Comparison of ENCODE assay signal across 1 cellular context in genomic region chr1:201792534-201793305, GRCh38.
TF ChIP-seq lines count a peak whose summit lies in the region.

No MANE protein-coding gene starts in this region.

TF ChIP-seq in H1, 55 proteins besides CTCF, POLR2A, EP300 and RAD21:
- TF ChIP-seq FOSL1 (IDR thresholded peaks at IDR 0.05; ENCODE audit: insufficient read depth, low read depth, low read length): no peak
- TF ChIP-seq CREB1 (IDR thresholded peaks at IDR 0.05): no peak
- no peak for TF ChIP-seq KDM4A (IDR thresholded peaks at IDR 0.05; ENCODE audit: low read depth, low read length, severe bottlenecking)
- no peak for TF ChIP-seq SP4 (IDR thresholded peaks at IDR 0.05; ENCODE audit: low read length)
- TF ChIP-seq SP2 (IDR thresholded peaks at IDR 0.05; ENCODE audit: low read length): no peak
- no peak for TF ChIP-seq ASH2L (IDR thresholded peaks at IDR 0.05; ENCODE audit: low read length)
- TF ChIP-seq SIRT6 (IDR thresholded peaks at IDR 0.05; ENCODE audit: low read length): no peak
- TF ChIP-seq YY1 (IDR thresholded peaks at IDR 0.05; ENCODE audit: low read depth, low read length): no peak
- no peak for TF ChIP-seq RFX5 (IDR thresholded peaks at IDR 0.05; ENCODE audit: borderline replicate concordance, low read depth, low read length)
- no peak for TF ChIP-seq CEBPB (IDR thresholded peaks at IDR 0.05; ENCODE audit: low read depth, low read length)
- no peak for TF ChIP-seq EGR1 (IDR thresholded peaks at IDR 0.05; ENCODE audit: borderline replicate concordance, low read depth, low read length)
- TF ChIP-seq TCF12 (IDR thresholded peaks at IDR 0.05; ENCODE audit: low read depth, low read length): no peak
- TF ChIP-seq SIN3A (conservative IDR thresholded peaks at IDR 0.05 in 1 of 2, IDR thresholded peaks at IDR 0.05 in 1 of 2; ENCODE audit: low read depth in 1 of 2, low read length in 2 of 2): peak in 1 of 2 experiments; percentile 40; a peak in 1 of 4 replicates
- TF ChIP-seq MAFK (IDR thresholded peaks at IDR 0.05; ENCODE audit: low read depth, low read length): no peak
- peak; percentile 64; the same call in 1 of the 2 replicates for TF ChIP-seq TEAD4 (IDR thresholded peaks at IDR 0.05; ENCODE audit: low read depth, low read length)
- no peak for TF ChIP-seq SIX5 (IDR thresholded peaks at IDR 0.05; ENCODE audit: low read depth, low read length)
- TF ChIP-seq, protein P1, sequence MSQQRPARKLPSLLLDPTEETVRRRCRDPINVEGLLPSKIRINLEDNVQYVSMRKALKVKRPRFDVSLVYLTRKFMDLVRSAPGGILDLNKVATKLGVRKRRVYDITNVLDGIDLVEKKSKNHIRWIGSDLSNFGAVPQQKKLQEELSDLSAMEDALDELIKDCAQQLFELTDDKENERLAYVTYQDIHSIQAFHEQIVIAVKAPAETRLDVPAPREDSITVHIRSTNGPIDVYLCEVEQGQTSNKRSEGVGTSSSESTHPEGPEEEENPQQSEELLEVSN (IDR thresholded peaks at IDR 0.05): no peak
- no peak for TF ChIP-seq EZH2 (IDR thresholded peaks at IDR 0.05; ENCODE audit: low read depth, low read length, severe bottlenecking)
- no peak for TF ChIP-seq JUND (IDR thresholded peaks at IDR 0.05; ENCODE audit: low read length)
- TF ChIP-seq SRF (IDR thresholded peaks at IDR 0.05; ENCODE audit: low read depth, low read length): no peak
- no peak for TF ChIP-seq NRF1 (IDR thresholded peaks at IDR 0.05; ENCODE audit: low read depth, low read length)
- no peak for TF ChIP-seq BRCA1 (IDR thresholded peaks at IDR 0.05; ENCODE audit: low read depth, low read length)
- no peak for TF ChIP-seq POLR2AphosphoS5 (IDR thresholded peaks at IDR 0.05; ENCODE audit: low read depth, low read length)
- no peak for TF ChIP-seq KDM5A (IDR thresholded peaks at IDR 0.05; ENCODE audit: low read length)
- TF ChIP-seq CHD1 (IDR thresholded peaks at IDR 0.05; ENCODE audit: low read depth, low read length): no peak
- no peak for TF ChIP-seq KDM1A (IDR thresholded peaks at IDR 0.05; ENCODE audit: borderline replicate concordance, low read length)
- no peak for TF ChIP-seq RNF2 (IDR thresholded peaks at IDR 0.05; ENCODE audit: borderline replicate concordance, low read depth, low read length, missing control alignments, poor library complexity, severe bottlenecking)
- TF ChIP-seq, protein P2, sequence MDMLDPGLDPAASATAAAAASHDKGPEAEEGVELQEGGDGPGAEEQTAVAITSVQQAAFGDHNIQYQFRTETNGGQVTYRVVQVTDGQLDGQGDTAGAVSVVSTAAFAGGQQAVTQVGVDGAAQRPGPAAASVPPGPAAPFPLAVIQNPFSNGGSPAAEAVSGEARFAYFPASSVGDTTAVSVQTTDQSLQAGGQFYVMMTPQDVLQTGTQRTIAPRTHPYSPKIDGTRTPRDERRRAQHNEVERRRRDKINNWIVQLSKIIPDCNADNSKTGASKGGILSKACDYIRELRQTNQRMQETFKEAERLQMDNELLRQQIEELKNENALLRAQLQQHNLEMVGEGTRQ (IDR thresholded peaks at IDR 0.05; ENCODE audit: low read length): no peak
- TF ChIP-seq RBBP5 (IDR thresholded peaks at IDR 0.05; ENCODE audit: borderline replicate concordance, low read depth, low read length): no peak
- no peak for TF ChIP-seq CBX5 (IDR thresholded peaks at IDR 0.05; ENCODE audit: low read depth, low read length)
- TF ChIP-seq, protein P3, sequence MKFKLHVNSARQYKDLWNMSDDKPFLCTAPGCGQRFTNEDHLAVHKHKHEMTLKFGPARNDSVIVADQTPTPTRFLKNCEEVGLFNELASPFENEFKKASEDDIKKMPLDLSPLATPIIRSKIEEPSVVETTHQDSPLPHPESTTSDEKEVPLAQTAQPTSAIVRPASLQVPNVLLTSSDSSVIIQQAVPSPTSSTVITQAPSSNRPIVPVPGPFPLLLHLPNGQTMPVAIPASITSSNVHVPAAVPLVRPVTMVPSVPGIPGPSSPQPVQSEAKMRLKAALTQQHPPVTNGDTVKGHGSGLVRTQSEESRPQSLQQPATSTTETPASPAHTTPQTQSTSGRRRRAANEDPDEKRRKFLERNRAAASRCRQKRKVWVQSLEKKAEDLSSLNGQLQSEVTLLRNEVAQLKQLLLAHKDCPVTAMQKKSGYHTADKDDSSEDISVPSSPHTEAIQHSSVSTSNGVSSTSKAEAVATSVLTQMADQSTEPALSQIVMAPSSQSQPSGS (IDR thresholded peaks at IDR 0.05; ENCODE audit: low read length): no peak
- no peak for TF ChIP-seq BACH1 (IDR thresholded peaks at IDR 0.05; ENCODE audit: low read length)
- TF ChIP-seq, protein P4, sequence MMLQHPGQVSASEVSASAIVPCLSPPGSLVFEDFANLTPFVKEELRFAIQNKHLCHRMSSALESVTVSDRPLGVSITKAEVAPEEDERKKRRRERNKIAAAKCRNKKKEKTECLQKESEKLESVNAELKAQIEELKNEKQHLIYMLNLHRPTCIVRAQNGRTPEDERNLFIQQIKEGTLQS (IDR thresholded peaks at IDR 0.05; ENCODE audit: insufficient read depth, low read depth, low read length): no peak
- no peak for TF ChIP-seq CTBP2 (IDR thresholded peaks at IDR 0.05; ENCODE audit: borderline replicate concordance, insufficient read depth, insufficient read length, low read length)
- TF ChIP-seq RXRA (IDR thresholded peaks at IDR 0.05; ENCODE audit: insufficient read depth, low read depth, low read length): no peak
- no peak for TF ChIP-seq JUN (IDR thresholded peaks at IDR 0.05; ENCODE audit: low read depth, low read length)
- no peak for TF ChIP-seq TAF7 (optimal IDR thresholded peaks at IDR 0.05; ENCODE audit: borderline replicate concordance, low read depth, low read length)
- TF ChIP-seq CBX8 (IDR thresholded peaks at IDR 0.05; ENCODE audit: borderline replicate concordance, low read depth, low read length): no peak
- TF ChIP-seq SAP30 (IDR thresholded peaks at IDR 0.05; ENCODE audit: insufficient read depth, insufficient replicate concordance, low read length): no peak
- peak; percentile 34; the same call in 1 of the 2 replicates for TF ChIP-seq GTF2F1 (IDR thresholded peaks at IDR 0.05; ENCODE audit: borderline replicate concordance, low read depth, low read length)
- no peak; the same call in 1 of the 2 replicates for TF ChIP-seq GABPA (IDR thresholded peaks at IDR 0.05; ENCODE audit: borderline replicate concordance, insufficient read depth, low read length)
- TF ChIP-seq CHD2 (IDR thresholded peaks at IDR 0.05; ENCODE audit: low read length): 0 out of 2 replicates have a peak, but pooled peaks have one; percentile 31
- TF ChIP-seq, protein P5, sequence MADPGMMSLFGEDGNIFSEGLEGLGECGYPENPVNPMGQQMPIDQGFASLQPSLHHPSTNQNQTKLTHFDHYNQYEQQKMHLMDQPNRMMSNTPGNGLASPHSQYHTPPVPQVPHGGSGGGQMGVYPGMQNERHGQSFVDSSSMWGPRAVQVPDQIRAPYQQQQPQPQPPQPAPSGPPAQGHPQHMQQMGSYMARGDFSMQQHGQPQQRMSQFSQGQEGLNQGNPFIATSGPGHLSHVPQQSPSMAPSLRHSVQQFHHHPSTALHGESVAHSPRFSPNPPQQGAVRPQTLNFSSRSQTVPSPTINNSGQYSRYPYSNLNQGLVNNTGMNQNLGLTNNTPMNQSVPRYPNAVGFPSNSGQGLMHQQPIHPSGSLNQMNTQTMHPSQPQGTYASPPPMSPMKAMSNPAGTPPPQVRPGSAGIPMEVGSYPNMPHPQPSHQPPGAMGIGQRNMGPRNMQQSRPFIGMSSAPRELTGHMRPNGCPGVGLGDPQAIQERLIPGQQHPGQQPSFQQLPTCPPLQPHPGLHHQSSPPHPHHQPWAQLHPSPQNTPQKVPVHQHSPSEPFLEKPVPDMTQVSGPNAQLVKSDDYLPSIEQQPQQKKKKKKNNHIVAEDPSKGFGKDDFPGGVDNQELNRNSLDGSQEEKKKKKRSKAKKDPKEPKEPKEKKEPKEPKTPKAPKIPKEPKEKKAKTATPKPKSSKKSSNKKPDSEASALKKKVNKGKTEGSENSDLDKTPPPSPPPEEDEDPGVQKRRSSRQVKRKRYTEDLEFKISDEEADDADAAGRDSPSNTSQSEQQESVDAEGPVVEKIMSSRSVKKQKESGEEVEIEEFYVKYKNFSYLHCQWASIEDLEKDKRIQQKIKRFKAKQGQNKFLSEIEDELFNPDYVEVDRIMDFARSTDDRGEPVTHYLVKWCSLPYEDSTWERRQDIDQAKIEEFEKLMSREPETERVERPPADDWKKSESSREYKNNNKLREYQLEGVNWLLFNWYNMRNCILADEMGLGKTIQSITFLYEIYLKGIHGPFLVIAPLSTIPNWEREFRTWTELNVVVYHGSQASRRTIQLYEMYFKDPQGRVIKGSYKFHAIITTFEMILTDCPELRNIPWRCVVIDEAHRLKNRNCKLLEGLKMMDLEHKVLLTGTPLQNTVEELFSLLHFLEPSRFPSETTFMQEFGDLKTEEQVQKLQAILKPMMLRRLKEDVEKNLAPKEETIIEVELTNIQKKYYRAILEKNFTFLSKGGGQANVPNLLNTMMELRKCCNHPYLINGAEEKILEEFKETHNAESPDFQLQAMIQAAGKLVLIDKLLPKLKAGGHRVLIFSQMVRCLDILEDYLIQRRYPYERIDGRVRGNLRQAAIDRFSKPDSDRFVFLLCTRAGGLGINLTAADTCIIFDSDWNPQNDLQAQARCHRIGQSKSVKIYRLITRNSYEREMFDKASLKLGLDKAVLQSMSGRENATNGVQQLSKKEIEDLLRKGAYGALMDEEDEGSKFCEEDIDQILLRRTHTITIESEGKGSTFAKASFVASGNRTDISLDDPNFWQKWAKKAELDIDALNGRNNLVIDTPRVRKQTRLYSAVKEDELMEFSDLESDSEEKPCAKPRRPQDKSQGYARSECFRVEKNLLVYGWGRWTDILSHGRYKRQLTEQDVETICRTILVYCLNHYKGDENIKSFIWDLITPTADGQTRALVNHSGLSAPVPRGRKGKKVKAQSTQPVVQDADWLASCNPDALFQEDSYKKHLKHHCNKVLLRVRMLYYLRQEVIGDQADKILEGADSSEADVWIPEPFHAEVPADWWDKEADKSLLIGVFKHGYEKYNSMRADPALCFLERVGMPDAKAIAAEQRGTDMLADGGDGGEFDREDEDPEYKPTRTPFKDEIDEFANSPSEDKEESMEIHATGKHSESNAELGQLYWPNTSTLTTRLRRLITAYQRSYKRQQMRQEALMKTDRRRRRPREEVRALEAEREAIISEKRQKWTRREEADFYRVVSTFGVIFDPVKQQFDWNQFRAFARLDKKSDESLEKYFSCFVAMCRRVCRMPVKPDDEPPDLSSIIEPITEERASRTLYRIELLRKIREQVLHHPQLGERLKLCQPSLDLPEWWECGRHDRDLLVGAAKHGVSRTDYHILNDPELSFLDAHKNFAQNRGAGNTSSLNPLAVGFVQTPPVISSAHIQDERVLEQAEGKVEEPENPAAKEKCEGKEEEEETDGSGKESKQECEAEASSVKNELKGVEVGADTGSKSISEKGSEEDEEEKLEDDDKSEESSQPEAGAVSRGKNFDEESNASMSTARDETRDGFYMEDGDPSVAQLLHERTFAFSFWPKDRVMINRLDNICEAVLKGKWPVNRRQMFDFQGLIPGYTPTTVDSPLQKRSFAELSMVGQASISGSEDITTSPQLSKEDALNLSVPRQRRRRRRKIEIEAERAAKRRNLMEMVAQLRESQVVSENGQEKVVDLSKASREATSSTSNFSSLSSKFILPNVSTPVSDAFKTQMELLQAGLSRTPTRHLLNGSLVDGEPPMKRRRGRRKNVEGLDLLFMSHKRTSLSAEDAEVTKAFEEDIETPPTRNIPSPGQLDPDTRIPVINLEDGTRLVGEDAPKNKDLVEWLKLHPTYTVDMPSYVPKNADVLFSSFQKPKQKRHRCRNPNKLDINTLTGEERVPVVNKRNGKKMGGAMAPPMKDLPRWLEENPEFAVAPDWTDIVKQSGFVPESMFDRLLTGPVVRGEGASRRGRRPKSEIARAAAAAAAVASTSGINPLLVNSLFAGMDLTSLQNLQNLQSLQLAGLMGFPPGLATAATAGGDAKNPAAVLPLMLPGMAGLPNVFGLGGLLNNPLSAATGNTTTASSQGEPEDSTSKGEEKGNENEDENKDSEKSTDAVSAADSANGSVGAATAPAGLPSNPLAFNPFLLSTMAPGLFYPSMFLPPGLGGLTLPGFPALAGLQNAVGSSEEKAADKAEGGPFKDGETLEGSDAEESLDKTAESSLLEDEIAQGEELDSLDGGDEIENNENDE (IDR thresholded peaks at IDR 0.05; ENCODE audit: insufficient replicate concordance, low read length): no peak
- 0 out of 2 replicates have a peak, but pooled peaks have one; percentile 25 for TF ChIP-seq TBP (IDR thresholded peaks at IDR 0.05; ENCODE audit: low read depth, low read length)
- no peak for TF ChIP-seq HDAC2 (IDR thresholded peaks at IDR 0.05; ENCODE audit: borderline replicate concordance in 1 of 2, low read depth in 2 of 2, low read length in 2 of 2)
